Comparison of ENCODE assay signal across 21 cellular contexts in genomic region chr13:98643479-98643878, GRCh38.
"Had no signal": no experiment of that assay in that cellular context is flagged by ENCODE, and none has a peak within 500 bp of the region (broad histone marks: within the 10 kb centered on the region; RNA-seq: fewer than 3 reads in every experiment).

No MANE protein-coding gene starts in this region.

- H3K36me3 ChIP-seq: colonic mucosa, esophagus muscularis mucosa, gastrocnemius medialis, heart left ventricle, left lung, lower lobe of right lung had no signal

- DNase-seq: colonic mucosa; cortex of kidney; effector CD8-positive, alpha-beta T cell; effector memory CD8-positive, alpha-beta T cell; endodermal cell; foreskin keratinocyte; gastrocnemius medialis; heart left ventricle; hypothalamus; immature natural killer cell; left cardiac atrium; left lung; left ventricle myocardium superior; lower lobe of right lung; mesenchymal stem cell; mucosa of descending colon; naive B cell; naive thymus-derived CD8-positive, alpha-beta T cell had no signal

- H3K4me1 ChIP-seq: colonic mucosa, esophagus muscularis mucosa, foreskin keratinocyte, gastrocnemius medialis, heart left ventricle, left lung had no signal

- ATAC-seq: effector memory CD8-positive, alpha-beta T cell; foreskin keratinocyte; gastrocnemius medialis; heart left ventricle; left cardiac atrium; left lung; left ventricle myocardium superior; lower lobe of right lung; mucosa of descending colon; naive thymus-derived CD8-positive, alpha-beta T cell had no signal

- H3K4me3 ChIP-seq: colonic mucosa, esophagus muscularis mucosa, gastrocnemius medialis, heart left ventricle, hepatocyte, left lung, lower lobe of right lung, mucosa of descending colon had no signal

- H3K27ac ChIP-seq: colonic mucosa, esophagus muscularis mucosa, foreskin keratinocyte, gastrocnemius medialis, heart left ventricle, hepatocyte, left lung, lower lobe of right lung had no signal

- FAIRE-seq: endothelial cell of umbilical vein had no signal

- H3K9me3 ChIP-seq: colonic mucosa, esophagus muscularis mucosa, gastrocnemius medialis, heart left ventricle, left lung, lower lobe of right lung, mucosa of descending colon had no signal
